ENCODE assay signal across 1 cellular context in the genomic region with DNA sequence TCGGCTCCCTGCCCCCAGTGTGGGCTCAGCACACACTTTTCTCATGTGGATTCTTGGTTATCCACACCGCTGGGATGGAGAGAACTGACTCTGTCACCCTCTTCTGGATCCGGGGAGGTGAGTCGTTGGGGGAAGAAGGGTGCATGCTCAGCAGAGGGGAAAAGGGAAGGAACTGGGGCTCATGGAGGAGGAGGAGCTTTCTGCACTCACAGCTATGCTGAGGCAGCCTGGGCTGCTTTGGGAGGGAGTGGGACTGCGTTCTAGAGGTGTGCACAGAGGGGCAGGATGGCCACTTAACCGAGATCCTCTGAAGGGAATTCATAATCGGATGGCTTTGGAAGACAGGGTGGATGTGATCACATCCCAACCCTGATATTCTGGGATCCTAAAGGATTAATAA.
TF ChIP-seq lines count a peak whose summit lies in the region.

No MANE protein-coding gene starts in this region.

TF ChIP-seq in WTC11, 78 proteins besides CTCF, POLR2A, EP300 and RAD21 (continued from another document):
- TF ChIP-seq, protein P1, sequence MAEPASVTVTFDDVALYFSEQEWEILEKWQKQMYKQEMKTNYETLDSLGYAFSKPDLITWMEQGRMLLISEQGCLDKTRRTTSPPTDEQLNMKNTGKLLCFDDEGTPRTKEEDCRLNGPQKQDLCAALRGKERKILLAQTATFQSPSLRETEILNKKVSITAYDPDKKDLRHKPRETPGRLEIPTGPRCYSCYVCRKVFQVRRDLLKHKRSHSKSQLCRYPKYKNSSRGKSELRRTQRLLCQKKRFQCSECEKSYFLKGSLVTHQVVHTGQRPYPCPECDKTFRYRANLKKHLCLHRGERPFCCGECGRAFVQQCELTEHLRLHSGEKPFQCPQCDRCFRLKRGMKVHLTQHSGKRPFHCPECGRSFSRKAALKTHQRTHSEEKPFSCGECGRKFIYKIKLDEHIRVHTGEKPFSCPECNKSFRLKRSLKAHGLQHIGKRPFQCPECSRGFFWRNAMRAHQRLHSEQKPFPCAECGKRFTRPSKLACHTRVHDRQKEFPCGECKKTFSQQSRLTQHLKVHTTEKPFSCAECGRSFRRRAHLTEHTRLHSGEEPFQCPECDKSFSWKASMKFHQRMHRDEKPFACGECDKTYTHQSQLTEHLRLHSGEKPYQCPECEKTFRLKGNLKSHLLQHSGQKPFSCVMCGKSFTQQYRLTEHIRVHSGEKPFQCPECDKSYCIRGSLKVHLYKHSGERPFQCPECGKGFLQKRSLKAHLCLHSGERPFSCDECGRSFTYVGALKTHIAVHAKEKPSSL (CRISPR knock-in tag; conservative IDR thresholded peaks at IDR 0.05), result no peak
- TF ChIP-seq NR1H2 (CRISPR knock-in tag; IDR thresholded peaks at IDR 0.05) (no peak), ZNF121 (CRISPR knock-in tag; IDR thresholded peaks at IDR 0.05) (no peak), IRF2 (CRISPR knock-in tag; IDR thresholded peaks at IDR 0.05; ENCODE audit: borderline replicate concordance, low read depth) (no peak), ESRRA (CRISPR knock-in tag; IDR thresholded peaks at IDR 0.05; ENCODE audit: borderline replicate concordance) (no peak), TP53 (CRISPR knock-in tag; IDR thresholded peaks at IDR 0.05) (no peak), TEAD4 (CRISPR knock-in tag; IDR thresholded peaks at IDR 0.05) (no peak), FOXK1 (CRISPR knock-in tag; IDR thresholded peaks at IDR 0.05) (no peak), SMAD4 (CRISPR knock-in tag; IDR thresholded peaks at IDR 0.05) (no peak), JAZF1 (CRISPR knock-in tag; IDR thresholded peaks at IDR 0.05) (no peak)
- TF ChIP-seq, protein P2, sequence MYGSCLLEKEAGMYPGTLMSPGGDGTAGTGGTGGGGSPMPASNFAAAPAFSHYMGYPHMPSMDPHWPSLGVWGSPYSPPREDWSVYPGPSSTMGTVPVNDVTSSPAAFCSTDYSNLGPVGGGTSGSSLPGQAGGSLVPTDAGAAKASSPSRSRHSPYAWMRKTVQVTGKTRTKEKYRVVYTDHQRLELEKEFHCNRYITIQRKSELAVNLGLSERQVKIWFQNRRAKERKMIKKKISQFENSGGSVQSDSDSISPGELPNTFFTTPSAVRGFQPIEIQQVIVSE (CRISPR knock-in tag; IDR thresholded peaks at IDR 0.05; ENCODE audit: borderline replicate concordance), result no peak
- TF ChIP-seq, protein P3, sequence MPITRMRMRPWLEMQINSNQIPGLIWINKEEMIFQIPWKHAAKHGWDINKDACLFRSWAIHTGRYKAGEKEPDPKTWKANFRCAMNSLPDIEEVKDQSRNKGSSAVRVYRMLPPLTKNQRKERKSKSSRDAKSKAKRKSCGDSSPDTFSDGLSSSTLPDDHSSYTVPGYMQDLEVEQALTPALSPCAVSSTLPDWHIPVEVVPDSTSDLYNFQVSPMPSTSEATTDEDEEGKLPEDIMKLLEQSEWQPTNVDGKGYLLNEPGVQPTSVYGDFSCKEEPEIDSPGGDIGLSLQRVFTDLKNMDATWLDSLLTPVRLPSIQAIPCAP (CRISPR knock-in tag; IDR thresholded peaks at IDR 0.05), result no peak
